In genomic region chr15:63188937-63189871, GRCh38 we compare ENCODE assay signal across 8 cellular contexts. TPM values are rescaled to one million over a fixed set of nuclear protein-coding genes. Genes with fewer than 3 reads are reported as not detected.
DNase-seq lines count a peak whose midpoint lies in the region; ATAC-seq and TF ChIP-seq lines count a peak whose summit lies in the region.

Gene RAB8B (plus strand): TSS chr15:63189606. CDS start chr15:63189625, 19 bp downstream.

- TF ChIP-seq CTCF in SK-N-SH (IDR thresholded peaks at IDR 0.05) (no peak), gastroesophageal sphincter (IDR thresholded peaks at IDR 0.05) (peak in 2 of 4 experiments; percentile 32 to 33), neutrophil (IDR thresholded peaks at IDR 0.05) (peak; percentile 53), subcutaneous adipose tissue (IDR thresholded peaks at IDR 0.05; ENCODE audit: low read depth) (no peak)

- CTCF ChIA-PET in HEK293T (lab: Yijun Ruan, JAX) (no interaction called here), SK-N-SH (lab: Yijun Ruan, JAX) (interaction anchor here (0.6 to 0.7 kb wide), 2 partner anchors 105 to 199 kb away, joined by 3 read pairs; no protein-coding TSS in a partner anchor)
- CTCF ChIA-PET in activated naive CD4-positive, alpha-beta T cell treated with anti-CD3 and anti-CD28 coated beads, Interleukin-2, amount 10 ng/mL, durations not matched to agents 7 days and 5 days (lab: Charles Lee), result interaction anchor here (1.2 kb wide), 1 partner anchor 54 kb away, joined by 3 read pairs; no protein-coding TSS in a partner anchor

- H3K9me2 ChIP-seq in SK-N-SH, result no peaks in the 10 kb centered on the region

- peak; percentile 60 to 79 for TF ChIP-seq POLR2A in gastroesophageal sphincter (IDR thresholded peaks at IDR 0.05)

- H3K4me1 ChIP-seq in SK-N-SH (ENCODE audit: control insufficient read depth in 1 of 2, insufficient read depth in 2 of 2, low read depth in 1 of 2, low read length in 1 of 2) (peaks cover 5 to 17% of the 10 kb centered on the region in 2 experiments; a peak in 3 of 4 replicates), gastroesophageal sphincter (peaks cover 0 to 49% (median 0%) of the 10 kb centered on the region in 3 donors), neutrophil (ENCODE audit: control insufficient read depth in 1 of 2, insufficient read depth in 1 of 2, low read depth in 1 of 2, low read length in 1 of 2) (peaks cover 48 to 51% of the 10 kb centered on the region in 2 experiments)

- H3K36me3 ChIP-seq in SK-N-SH (replicated peaks in 1 of 2; ENCODE audit: control insufficient read depth in 1 of 2, insufficient read depth in 2 of 2, low read length in 1 of 2) (no peaks in the 10 kb centered on the region), gastroesophageal sphincter (no peaks in the 10 kb centered on the region), neutrophil (no peaks in the 10 kb centered on the region)

- H3K4me3 Mint-ChIP-seq in activated naive CD4-positive, alpha-beta T cell treated with anti-CD3 and anti-CD28 coated beads, Interleukin-2, amount 10 ng/mL, durations not matched to agents 7 days and 5 days, result peak within 1 kb of the TSS; percentile 93

- ATAC-seq in gastroesophageal sphincter, result peak; percentile 100

- peaks cover 8% of the 10 kb centered on the region for H3F3A ChIP-seq in SK-N-SH (replicated peaks; ENCODE audit: insufficient read depth)

- H3K4me2 ChIP-seq in SK-N-SH, result peak within 1 kb of the TSS; percentile 93

- H3K27ac Mint-ChIP-seq in activated naive CD4-positive, alpha-beta T cell treated with anti-CD3 and anti-CD28 coated beads, Interleukin-2, amount 10 ng/mL, durations not matched to agents 7 days and 5 days, result peak within 1 kb of the TSS; percentile 94

- DNase-seq in GM04504 (ENCODE audit: low read depth) (peak; percentile 91), HEK293T (ENCODE audit: extremely low spot score) (peak; percentile 90), MV-4-11 (lab: John Stamatoyannopoulos, UW) (peak; percentile 90), SK-N-SH (peak; percentile 98)
- peak; percentile 98 for DNase-seq in activated naive CD4-positive, alpha-beta T cell treated with anti-CD3 and anti-CD28 coated beads, Interleukin-2, amount 10 ng/mL, durations not matched to agents 7 days and 5 days

- H3K27me3 Mint-ChIP-seq in activated naive CD4-positive, alpha-beta T cell treated with anti-CD3 and anti-CD28 coated beads, Interleukin-2, amount 10 ng/mL, durations not matched to agents 7 days and 5 days, result peaks cover 3% of the 10 kb centered on the region

- H3K79me2 ChIP-seq in SK-N-SH (ENCODE audit: insufficient read depth), result peaks cover 43% of the 10 kb centered on the region

- H4K20me1 ChIP-seq in SK-N-SH (ENCODE audit: insufficient read depth), result no peaks in the 10 kb centered on the region

- no peaks in the 10 kb centered on the region for H3K9me3 Mint-ChIP-seq in activated naive CD4-positive, alpha-beta T cell treated with anti-CD3 and anti-CD28 coated beads, Interleukin-2, amount 10 ng/mL, durations not matched to agents 7 days and 5 days

- TF ChIP-seq EP300 in SK-N-SH (IDR thresholded peaks at IDR 0.05; ENCODE audit: borderline replicate concordance in 1 of 2, low read depth in 1 of 2, low read length in 1 of 2) (no peak), gastroesophageal sphincter (IDR thresholded peaks at IDR 0.05) (no peak)

- H2AFZ ChIP-seq in SK-N-SH (ENCODE audit: low read depth), result peak within 1 kb of the TSS; percentile 96

- H3K27ac ChIP-seq in SK-N-SH (ENCODE audit: low read depth in 2 of 2, low read length in 1 of 2) (peak within 1 kb of the TSS; percentile 61 to 75), gastroesophageal sphincter (peak within 1 kb of the TSS; percentile 55 to 90 (median 88)), neutrophil (peak within 1 kb of the TSS; percentile 95)

- peaks cover 45% of the 10 kb centered on the region for H3K4me1 Mint-ChIP-seq in activated naive CD4-positive, alpha-beta T cell treated with anti-CD3 and anti-CD28 coated beads, Interleukin-2, amount 10 ng/mL, durations not matched to agents 7 days and 5 days

- H3K27me3 ChIP-seq in SK-N-SH (ENCODE audit: insufficient read depth), result no peaks in the 10 kb centered on the region
- no peaks in the 10 kb centered on the region for H3K27me3 ChIP-seq in gastroesophageal sphincter
- H3K27me3 ChIP-seq in neutrophil, result peaks cover 13% of the 10 kb centered on the region

- TF ChIP-seq RAD21 in SK-N-SH (IDR thresholded peaks at IDR 0.05; ENCODE audit: low read length), result peak; percentile 17; the same call in 1 of the 2 replicates

- H3K36me3 Mint-ChIP-seq in activated naive CD4-positive, alpha-beta T cell treated with anti-CD3 and anti-CD28 coated beads, Interleukin-2, amount 10 ng/mL, durations not matched to agents 7 days and 5 days, result peaks cover 13% of the 10 kb centered on the region

- POLR2A ChIA-PET in HEK293T (lab: Yijun Ruan, JAX) (interaction anchor here (0.7 to 1.6 kb wide), 4 partner anchors 9 to 905 kb away, joined by 3 to 6 read pairs (median 4); partner anchors contain the start of genes CIAO2A and RPS27L), SK-N-SH (lab: Yijun Ruan, JAX) (interaction anchor here (1.0 to 1.6 kb wide), 3 partner anchors 9 to 87 kb away, joined by 3 to 7 read pairs (median 5); partner anchors contain the start of gene RPS27L)

- peak within 1 kb of the TSS; percentile 52 to 84 for H3K4me3 ChIP-seq in SK-N-SH (ENCODE audit: low read depth in 2 of 2, low read length in 1 of 2)
- peak within 1 kb of the TSS; percentile 84 to 86 for H3K4me3 ChIP-seq in gastroesophageal sphincter
- H3K4me3 ChIP-seq in neutrophil (ENCODE audit: low read depth in 1 of 2, low read length in 1 of 2), result peak within 1 kb of the TSS; percentile 91 to 94

- 2% methylated on average over 44 of the region's 77 CpGs for WGBS in SK-N-SH (ENCODE audit: low lambda C conversion rate)
- 0% methylated on average over 3 to 10 of the region's 77 CpGs for WGBS in gastroesophageal sphincter (ENCODE audit: low coverage in 1 of 2), 2 donors

- no peaks in the 10 kb centered on the region for H3K9me3 ChIP-seq in SK-N-SH
- no peaks in the 10 kb centered on the region for H3K9me3 ChIP-seq in gastroesophageal sphincter
- H3K9me3 ChIP-seq in neutrophil, result no peaks in the 10 kb centered on the region

- H3K9ac ChIP-seq in SK-N-SH, result peak within 1 kb of the TSS; percentile 91

TF ChIP-seq in HEK293T, 16 proteins besides CTCF, POLR2A, EP300 and RAD21:
- TF ChIP-seq HDGF (IDR thresholded peaks at IDR 0.05; ENCODE audit: borderline replicate concordance) (no peak), LEF1 (IDR thresholded peaks at IDR 0.05; ENCODE audit: borderline replicate concordance) (no peak), SP1 (IDR thresholded peaks at IDR 0.05) (no peak), TARDBP (IDR thresholded peaks at IDR 0.05) (no peak), NFRKB (IDR thresholded peaks at IDR 0.05) (no peak), ELF4 (IDR thresholded peaks at IDR 0.05) (no peak)

TF ChIP-seq in SK-N-SH, 30 proteins besides CTCF, POLR2A, EP300 and RAD21 (continues in another document):
- no peak for TF ChIP-seq TCF12 (IDR thresholded peaks at IDR 0.05)
- no peak for TF ChIP-seq MEF2A (IDR thresholded peaks at IDR 0.05; ENCODE audit: borderline replicate concordance, low read depth)
- peak; percentile 46 for TF ChIP-seq NRF1 (IDR thresholded peaks at IDR 0.05; ENCODE audit: low read depth, low read length)
- no peak for TF ChIP-seq RXRA (IDR thresholded peaks at IDR 0.05; ENCODE audit: borderline replicate concordance, low read depth)
- no peak; the same call in 1 of the 2 replicates for TF ChIP-seq TAF1 (IDR thresholded peaks at IDR 0.05; ENCODE audit: borderline replicate concordance, low read depth, low read length)
- TF ChIP-seq POLR2AphosphoS5 (IDR thresholded peaks at IDR 0.05; ENCODE audit: low read depth, low read length), result peak; percentile 74
- no peak for TF ChIP-seq JUND (IDR thresholded peaks at IDR 0.05)
- peak; percentile 3; the same call in 1 of the 2 replicates for TF ChIP-seq ZBTB33 (IDR thresholded peaks at IDR 0.05; ENCODE audit: borderline replicate concordance, low read depth)
- no peak for TF ChIP-seq PBX3 (IDR thresholded peaks at IDR 0.05)
- peak; percentile 20; the same call in 1 of the 2 replicates for TF ChIP-seq IRF3 (IDR thresholded peaks at IDR 0.05; ENCODE audit: low read depth, low read length)

RNA-seq across cellular contexts. Expression of gene RAB8B, which starts in this region (rescaled TPM):
- 4.7 and 5.4 TPM in 2 replicates for polyA plus RNA-seq in SK-N-SH (2012; rRNA removed)
- polyA plus RNA-seq in SK-N-SH (2012; cell fraction: cytosol; rRNA removed), result 8.9 and 12.6 TPM in 2 replicates
- 1.9 and 6.2 TPM in 2 replicates for polyA plus RNA-seq in SK-N-SH (2012; cell fraction: nucleus; rRNA removed)
- 10 to 100 TPM; 26.1 to 48.1 (median 33.0) TPM for total RNA-seq in gastroesophageal sphincter
- total RNA-seq in subcutaneous adipose tissue, result 10 to 100 TPM; 24.9 to 93.8 (median 56.0) TPM

Comparison
In these comparisons a context has a peak if more than half of its experiments do, and no peak if none do; other contexts are left out.
1. Peak in every context shown above with its lines: DNase-seq, ATAC-seq, H3K4me3 ChIP-seq and H3K27ac ChIP-seq.